Comparison of ENCODE assay signal across 9 cellular contexts in the genomic region with DNA sequence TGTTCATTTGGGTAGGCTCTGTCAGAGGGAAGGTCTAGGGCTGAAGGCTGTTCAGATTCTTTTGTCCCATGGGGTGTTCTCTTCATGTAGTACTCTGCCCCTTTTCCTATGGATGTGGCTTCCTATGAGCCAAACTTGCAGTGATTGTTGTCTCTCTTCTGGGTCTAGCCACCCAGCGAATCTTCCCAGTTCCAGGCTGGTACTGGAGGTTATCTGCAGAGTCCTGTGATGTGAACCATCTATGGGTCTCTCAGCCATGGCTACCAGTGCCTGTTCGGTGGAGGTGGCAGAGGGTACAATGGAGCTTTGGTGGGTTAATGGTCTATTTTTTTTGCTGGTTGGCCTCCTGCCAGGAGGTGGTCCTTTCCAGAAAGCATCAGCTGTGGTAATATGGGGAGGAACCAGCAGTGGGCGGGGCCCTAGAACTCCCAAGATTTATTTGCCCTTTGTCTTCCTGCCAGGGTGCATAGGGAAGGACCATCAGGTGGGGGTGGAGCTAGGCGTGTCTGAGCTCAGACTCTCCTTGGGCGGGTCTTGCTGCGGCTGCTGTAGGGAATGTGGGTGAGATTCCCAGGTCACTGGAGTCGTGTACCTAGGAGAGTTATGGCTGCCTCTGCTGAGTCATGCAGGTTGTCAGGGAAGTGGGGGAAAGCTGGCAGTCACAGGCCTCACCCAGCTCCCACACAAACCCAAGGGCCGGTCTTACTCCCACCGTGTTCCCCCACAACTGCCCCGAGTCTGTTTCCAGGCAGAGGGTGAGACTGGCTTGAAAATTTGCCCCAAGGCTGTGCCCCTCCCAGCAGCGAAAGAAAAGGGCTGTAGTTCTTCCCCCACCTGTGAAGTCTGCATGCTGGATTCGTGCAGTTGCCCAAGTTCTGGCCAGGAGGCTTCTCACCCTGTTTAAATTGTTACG. TPM values are rescaled to one million over a fixed set of nuclear protein-coding genes. Genes with fewer than 3 reads are reported as not detected.
DNase-seq lines count a peak whose midpoint lies in the region; TF ChIP-seq lines count a peak whose summit lies in the region.
"Had no signal": no experiment of that assay in that cellular context is flagged by ENCODE, and none has a peak within 500 bp of the region (broad histone marks: within the 10 kb centered on the region; RNA-seq: fewer than 3 reads in every experiment).

No MANE protein-coding gene starts in this region.

- peaks cover 0 to 70% (median 35%) of the 10 kb centered on the region in 6 donors for H3K36me3 ChIP-seq in spleen

- H3K27ac ChIP-seq in epithelial cell of prostate: peak overlapping the region; percentile 89
- H3K27ac ChIP-seq in spleen: peak overlapping the region in 1 of 8 donors; percentile 5

- intact Hi-C loops in spleen (cut with DNase I; ENCODE audit: low total_unique reads): no loop called here

- H3K27me3 ChIP-seq in spleen (replicated peaks in 1 of 7): no peaks in the 10 kb centered on the region

- DNase-seq in SIG-M5 treated with dmso at 0.1 percent for 504 hours (lab: John Stamatoyannopoulos, UW; ENCODE audit: unreplicated experiment) (peak; percentile 34), SIG-M5 (lab: John Stamatoyannopoulos, UW) (no peak), NCI-H69 (lab: John Stamatoyannopoulos, UW) (peak; percentile 97), epithelial cell of prostate (ENCODE audit: low read depth, low spot score) (peak; percentile 82), spleen (peak; percentile 54), HuH-7.5 (ENCODE audit: low spot score) (no peak), middle frontal gyrus (ENCODE audit: extremely low spot score, low spot score) (no peak)
- DNase-seq in stimulated activated naive CD4-positive, alpha-beta T cell treated with Interleukin-2 at 50 U/mL for 16 hours (lab: John Stamatoyannopoulos, UW): no peak
- DNase-seq: KBM-7 had no signal

- peaks cover 0 to 44% (median 17%) of the 10 kb centered on the region in 6 donors for H3K4me1 ChIP-seq in spleen

- TF ChIP-seq POLR2A in spleen (IDR thresholded peaks at IDR 0.05): no peak

- H3K4me3 ChIP-seq in spleen: no peak overlapping the region

- WGBS in spleen, 5 donors: 57 to 78% (median 72%) methylated on average over 12 to 13 of the region's 13 CpGs

- peaks cover 0 to 4% (median 0%) of the 10 kb centered on the region in 8 donors for H3K9me3 ChIP-seq in spleen

- no peak for TF ChIP-seq CTCF in spleen (IDR thresholded peaks at IDR 0.05 in 8 of 11, conservative IDR thresholded peaks at IDR 0.05 in 3 of 11)

RNA-seq across cellular contexts. Expression of a gene that starts 17.5 kb away (rescaled TPM):
- total RNA-seq in spleen: 10 to 100 TPM; 11.9 to 21.0 (median 14.8) TPM
- polyA plus RNA-seq in spleen: 10 to 100 TPM; 15.8 to 17.4 (median 17.3) TPM

RNA-seq across cellular contexts. Expression of a gene that starts 17.8 kb away (rescaled TPM):
- total RNA-seq in spleen: 10 to 100 TPM; 34.6 to 97.3 (median 43.8) TPM
- polyA plus RNA-seq in spleen: 1 to 10 TPM; 7.1 to 8.2 (median 7.2) TPM

RNA-seq across cellular contexts. Expression of a gene that starts 20.9 kb away (rescaled TPM):
- 10 to 100 TPM; 40.9 to 91.1 (median 68.2) TPM for total RNA-seq in spleen
- 10 to 100 TPM; 50.5 to 97.1 (median 69.2) TPM for polyA plus RNA-seq in spleen

Comparison
In these comparisons a context has a peak if more than half of its experiments do, and no peak if none do; other contexts are left out.
1. DNase-seq: peak in SIG-M5 treated with dmso at 0.1 percent for 504 hours (single experiment), NCI-H69 (single experiment), epithelial cell of prostate (single experiment) and spleen (single experiment); none in SIG-M5 (single experiment), HuH-7.5 (single experiment), middle frontal gyrus (single experiment) and stimulated activated naive CD4-positive, alpha-beta T cell treated with Interleukin-2 at 50 U/mL for 16 hours (single experiment).